Comparison of ENCODE assay signal across 7 cellular contexts in the genomic region with DNA sequence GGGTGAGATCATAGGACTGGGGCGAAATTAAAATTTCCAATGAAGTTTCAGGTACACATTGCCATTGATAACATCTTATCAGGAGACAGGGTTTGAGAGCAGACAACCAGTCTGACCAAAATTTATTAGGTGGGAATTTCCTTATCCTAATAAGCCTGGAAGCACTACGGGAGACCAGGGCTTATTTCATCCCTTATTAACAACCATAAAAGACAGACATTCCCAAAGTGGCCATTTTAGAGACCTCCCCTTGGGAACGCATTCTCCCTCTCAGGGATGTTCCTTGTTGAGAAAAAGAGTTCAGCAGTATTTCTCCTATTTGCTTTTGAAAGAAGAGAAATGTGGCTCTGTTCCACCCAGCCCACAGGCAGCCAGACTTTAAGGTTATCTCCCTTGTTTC.
A peak's percentile ranks its signal among the peaks of the same experiment; 100 is the strongest.
DNase-seq lines count a peak whose midpoint lies in the region; ATAC-seq, FAIRE-seq and TF ChIP-seq lines count a peak whose summit lies in the region.
"Not testable (repeated sequence)": the region's sequence is repeated elsewhere in the genome, so short reads cannot be mapped to it uniquely, and the experiment has no call there.

No MANE protein-coding gene starts in this region.

- not testable (repeated sequence) for H3K79me1 ChIP-seq in mesendoderm (ENCODE audit: low read length)

- not testable (repeated sequence) for H3K23ac ChIP-seq in mesendoderm (ENCODE audit: low read length)

- not testable (repeated sequence) for TF ChIP-seq CTCF in GM23338 (conservative IDR thresholded peaks at IDR 0.05; ENCODE audit: low read depth in 2 of 2); HEK293 (tag by site-specific recombination; IDR thresholded peaks at IDR 0.05); GM12878 (IDR thresholded peaks at IDR 0.05 in 2 of 3, conservative IDR thresholded peaks at IDR 0.05 in 1 of 3; ENCODE audit: control insufficient read depth in 2 of 3, extremely low read depth in 1 of 3, insufficient read depth in 1 of 3, low read depth in 3 of 3, low read length in 3 of 3)

- not testable (repeated sequence) for H2BK15ac ChIP-seq in mesendoderm (replicated peaks; ENCODE audit: low read depth)

- H2BK120ac ChIP-seq in mesendoderm (ENCODE audit: low read depth, low read length): not testable (repeated sequence)

- H3F3A ChIP-seq in GM23338 (replicated peaks; ENCODE audit: low read depth): not testable (repeated sequence)

- H4K20me1 ChIP-seq in GM23338 (replicated peaks; ENCODE audit: insufficient read depth); GM12878 (ENCODE audit: control insufficient read depth, insufficient read depth): not testable (repeated sequence)

- SMC1A ChIA-PET in GM12878 (lab: Charles Lee; ENCODE audit: uncharacterized antibody, unreplicated experiment): not testable (repeated sequence)

- H2BK5ac ChIP-seq in mesendoderm (ENCODE audit: low read length): not testable (repeated sequence)

- H3K9me3 Mint-ChIP-seq in GM23338: peaks cover 21% of the 10 kb centered on the region

- POLR2A ChIA-PET in HEK293 (lab: Yijun Ruan, JAX); GM12878 (lab: Charles Lee): not testable (repeated sequence)

- not testable (repeated sequence) for H3K4me1 Mint-ChIP-seq in GM23338

- not testable (repeated sequence) for H3K27me3 Mint-ChIP-seq in GM23338 (ENCODE audit: insufficient read depth, low read depth, poor library complexity)

- H4K5ac ChIP-seq in mesendoderm (ENCODE audit: low read length): not testable (repeated sequence)

- BruUV-seq in GM12878 (replicated peaks; lab: Mats Ljungman, UMichigan): not testable (repeated sequence)

- not testable (repeated sequence) for H3K27ac Mint-ChIP-seq in GM23338

- TF ChIP-seq RAD21 in GM12878 (IDR thresholded peaks at IDR 0.05; ENCODE audit: insufficient read depth, low read depth, low read length): not testable (repeated sequence)

- not testable (repeated sequence) for H3K4me2 ChIP-seq in GM23338; GM12878 (ENCODE audit: control insufficient read depth, insufficient read depth); mesendoderm (ENCODE audit: low read length)

- H3K4me3 Mint-ChIP-seq in GM23338: not testable (repeated sequence)

- not testable (repeated sequence) for H3K27me3 ChIP-seq in GM23338 (ENCODE audit: insufficient read depth); GM12878 (replicated peaks in 1 of 2; ENCODE audit: control insufficient read depth in 2 of 2, insufficient read depth in 2 of 2, low read length in 1 of 2); mesendoderm (ENCODE audit: insufficient read depth, low read length, poor library complexity)

- not testable (repeated sequence) for H3K27ac ChIP-seq in GM23338 (ENCODE audit: low read depth); HEK293 (ENCODE audit: extremely low read depth, low read depth, low read length); GM12878 (ENCODE audit: control insufficient read depth, insufficient read depth); mesendoderm (ENCODE audit: low read depth, low read length)

- H3K79me2 ChIP-seq in GM23338 (replicated peaks; ENCODE audit: insufficient read depth); GM12878 (ENCODE audit: control insufficient read depth, insufficient read depth, low read length); mesendoderm (ENCODE audit: control insufficient read depth, insufficient read depth, low read length): not testable (repeated sequence)

- ATAC-seq in GM23338, GM12878: not testable (repeated sequence)

- TF ChIP-seq POLR2A in GM12878 (IDR thresholded peaks at IDR 0.05; ENCODE audit: low read depth, low read length): not testable (repeated sequence)

- not testable (repeated sequence) for TF ChIP-seq EP300 in GM12878 (IDR thresholded peaks at IDR 0.05; ENCODE audit: borderline replicate concordance in 1 of 2, control insufficient read depth in 1 of 2, low read depth in 2 of 2, low read length in 2 of 2)

- H2AK5ac ChIP-seq in mesendoderm (ENCODE audit: low read length): not testable (repeated sequence)

- H3K9me2 ChIP-seq in GM23338 (ENCODE audit: insufficient read depth): not testable (repeated sequence)

- FAIRE-seq in GM12878 (lab: Jason Lieb, UNC): not testable (repeated sequence)

- intact Hi-C loops in GM12878 (cut with micrococcal nuclease; ENCODE audit: unreplicated experiment): not testable (repeated sequence)

- not testable (repeated sequence) for H2AFZ ChIP-seq in GM23338; GM12878 (ENCODE audit: control insufficient read depth, low read depth, low read length)

- peak; percentile 9 for DNase-seq in DMS53 (lab: John Stamatoyannopoulos, UW)
- DNase-seq in ELF-1 (ENCODE audit: low read depth, low spot score): peak; percentile 10
- DNase-seq in GM23338 (ENCODE audit: low spot score): peak; percentile 19
- peak; percentile 39 for DNase-seq in OCI-M1 (lab: John Stamatoyannopoulos, UW)
- not testable (repeated sequence) for DNase-seq in GM12878 (ENCODE audit: low read depth, low spot score)
- peak; percentile 22 for DNase-seq in mesendoderm

- not testable (repeated sequence) for H3K4ac ChIP-seq in mesendoderm (ENCODE audit: low read depth, low read length)

- not testable (repeated sequence) for H3K4me3 ChIP-seq in GM23338; HEK293 (ENCODE audit: low read depth, low read length); GM12878; mesendoderm (ENCODE audit: low read length)

- peaks cover 10% of the 10 kb centered on the region; the same call in 2 of the 3 replicates for H3K36me3 Mint-ChIP-seq in GM23338 (ENCODE audit: low read depth)

- H3K9ac ChIP-seq in GM12878 (ENCODE audit: control insufficient read depth, insufficient read depth, low read length); mesendoderm (ENCODE audit: low read length): not testable (repeated sequence)

- H3K4me1 ChIP-seq in GM23338 (ENCODE audit: insufficient read depth); HEK293 (ENCODE audit: control insufficient read depth, insufficient read depth, low read length); GM12878 (ENCODE audit: control insufficient read depth, insufficient read depth, low read length); mesendoderm (ENCODE audit: control insufficient read depth, low read depth, low read length): not testable (repeated sequence)

- not testable (repeated sequence) for H3K9me3 ChIP-seq in HEK293 (ENCODE audit: control insufficient read depth, insufficient read depth, low read depth, low read length); GM12878 (replicated peaks; ENCODE audit: control insufficient read depth, insufficient read depth, low read length)

- in situ Hi-C loops in GM12878 (cut with MboI): not testable (repeated sequence)

- RAD21 ChIA-PET in GM12878 (lab: Charles Lee; ENCODE audit: unreplicated experiment): not testable (repeated sequence)

- H3K56ac ChIP-seq in mesendoderm (ENCODE audit: low read length): not testable (repeated sequence)

- H3K18ac ChIP-seq in mesendoderm (ENCODE audit: low read length): not testable (repeated sequence)

- CTCF ChIA-PET in HEK293 (lab: Yijun Ruan, JAX): interaction anchor here (1.1 kb wide), 1 partner anchor 53 kb away, joined by 3 read pairs; no protein-coding TSS in a partner anchor
- CTCF ChIA-PET in GM12878 (lab: Yijun Ruan, JAX): not testable (repeated sequence)

- not testable (repeated sequence) for H4K8ac ChIP-seq in mesendoderm (ENCODE audit: low read depth, low read length)

- WGBS in GM12878 (ENCODE audit: insufficient coverage, insufficient replicate concordance, low lambda C conversion rate, missing lambda C conversion rate): 23% methylated on average over 3 of the region's 3 CpGs
- no CpG with 5 or more reads among the region's 3 CpGs for WGBS in mesendoderm (ENCODE audit: extremely low coverage, insufficient coverage, low lambda C conversion rate)

- H3K36me3 ChIP-seq in GM23338 (ENCODE audit: insufficient read depth); HEK293 (ENCODE audit: control insufficient read depth in 2 of 2, insufficient read depth in 1 of 2, low read length in 2 of 2); GM12878 (ENCODE audit: control insufficient read depth in 2 of 2, insufficient read depth in 2 of 2, low read length in 1 of 2); mesendoderm (ENCODE audit: control insufficient read depth, insufficient read depth, low read length): not testable (repeated sequence)

TF ChIP-seq in GM23338, 12 proteins besides CTCF, POLR2A, EP300 and RAD21:
- TF ChIP-seq ZNF114 (CRISPR knock-in tag; IDR thresholded peaks at IDR 0.05): 0 out of 2 replicates have a peak, but pooled peaks have one; percentile 23

TF ChIP-seq in HEK293, 187 proteins besides CTCF, POLR2A, EP300 and RAD21:
- TF ChIP-seq TRIM28 (IDR thresholded peaks at IDR 0.05; ENCODE audit: borderline replicate concordance, low read length) (peak; percentile 83), ZNF529 (tag by site-specific recombination; IDR thresholded peaks at IDR 0.05; ENCODE audit: insufficient replicate concordance) (peak; percentile 35), SETDB1 (IDR thresholded peaks at IDR 0.05; ENCODE audit: insufficient read length, low read length) (peak; percentile 96), ZNF626 (tag by site-specific recombination; IDR thresholded peaks at IDR 0.05) (peak; percentile 83; the same call in 1 of the 2 replicates), ZNF350 (tag by site-specific recombination; IDR thresholded peaks at IDR 0.05) (0 out of 2 replicates have a peak, but pooled peaks have one; percentile 34)

TF ChIP-seq in GM12878, 131 proteins besides CTCF, POLR2A, EP300 and RAD21:
- TF ChIP-seq CBX5 (IDR thresholded peaks at IDR 0.05; ENCODE audit: low read depth): 0 out of 2 replicates have a peak, but pooled peaks have one; percentile 60
